ENCODE assay signal across 8 cellular contexts in genomic region chr19:12156254-12157058, GRCh38. TPM values are rescaled to one million over a fixed set of nuclear protein-coding genes. Genes with fewer than 3 reads are reported as not detected.
DNase-seq lines count a peak whose midpoint lies in the region; ATAC-seq and TF ChIP-seq lines count a peak whose summit lies in the region.

Gene ZNF625 (minus strand): TSS chr19:12156734. CDS start chr19:12156558, 176 bp downstream.

- H3K36me3 ChIP-seq in NT2/D1 (ENCODE audit: insufficient read depth, insufficient read length, low read length) (peaks cover 30% of the 10 kb centered on the region), heart left ventricle (peaks cover 0 to 13% (median 7%) of the 10 kb centered on the region in 9 donors)

- intact Hi-C loops in heart left ventricle (cut with DNase I): no loop called here

- peak within 1 kb of the TSS; percentile 93 for H3K9ac ChIP-seq in NT2/D1 (ENCODE audit: insufficient read length, low read depth)

- H3K9me3 ChIP-seq in NT2/D1 (ENCODE audit: insufficient read depth, low read length): no peaks in the 10 kb centered on the region; the same call in 1 of the 2 replicates
- H3K9me3 ChIP-seq in heart left ventricle: no peaks in the 10 kb centered on the region

- TF ChIP-seq POLR2A in GM18526 (IDR thresholded peaks at IDR 0.05; ENCODE audit: extremely low read depth, insufficient read length) (peak; percentile 51), heart left ventricle (IDR thresholded peaks at IDR 0.05) (peak in 1 of 2 donors; percentile 59)

- DNase-seq in AG09319 (ENCODE audit: extremely low read depth, low read depth) (peak; percentile 65), NT2/D1 (ENCODE audit: low read depth, low spot score) (peak; percentile 95), amniotic epithelial cell (ENCODE audit: low read depth) (peak; percentile 79), heart left ventricle (peak; percentile 90 to 95 (median 93)), omental fat pad (ENCODE audit: low spot score) (peak; percentile 62)
- no peak for DNase-seq in effector CD8-positive, alpha-beta T cell (lab: John Stamatoyannopoulos, UW)

- H3K4me1 ChIP-seq in NT2/D1 (ENCODE audit: insufficient read depth, insufficient read length) (no peaks in the 10 kb centered on the region), heart left ventricle (peaks cover 0 to 22% (median 14%) of the 10 kb centered on the region in 12 donors)

- 1 to 2% (median 1%) methylated on average over 11 to 57 of the region's 57 CpGs for WGBS in heart left ventricle, 4 donors

- peak; percentile 59 for ATAC-seq in HG03442 (IDR thresholded peaks at IDR 0.05; ENCODE audit: unreplicated experiment)
- peak; percentile 94 to 99 (median 99) for ATAC-seq in heart left ventricle
- peak; percentile 84 for ATAC-seq in omental fat pad (ENCODE audit: low FRiP score)

- H3K27ac ChIP-seq in heart left ventricle: peak within 1 kb of the TSS; percentile 60 to 91 (median 82)

- H3K4me3 ChIP-seq in NT2/D1 (ENCODE audit: insufficient read length, low read depth): peak within 1 kb of the TSS; percentile 94
- peak within 1 kb of the TSS; percentile 76 to 97 (median 83) for H3K4me3 ChIP-seq in heart left ventricle

- no peaks in the 10 kb centered on the region for H3K27me3 ChIP-seq in NT2/D1 (ENCODE audit: insufficient read depth, insufficient read length)
- no peaks in the 10 kb centered on the region for H3K27me3 ChIP-seq in heart left ventricle

- TF ChIP-seq CTCF in AG09319 (IDR thresholded peaks at IDR 0.05; ENCODE audit: low read depth, low read length): no peak
- no peak for TF ChIP-seq CTCF in heart left ventricle (IDR thresholded peaks at IDR 0.05)
- no peak for TF ChIP-seq CTCF in omental fat pad (IDR thresholded peaks at IDR 0.05)

RNA-seq across cellular contexts. Expression of gene ZNF625, which starts in this region (rescaled TPM):
- total RNA-seq in heart left ventricle (1 to 10 TPM; 3.1 to 7.2 (median 4.5) TPM), omental fat pad (1 to 10 TPM; 2.2 to 6.6 (median 3.7) TPM)
- polyA plus RNA-seq in heart left ventricle: 1 to 10 TPM in 1 of 2 donors, under 1 TPM in 1; 1.00 to 1.7 TPM
